Comparison of ENCODE assay signal across 21 cellular contexts in the genomic region with DNA sequence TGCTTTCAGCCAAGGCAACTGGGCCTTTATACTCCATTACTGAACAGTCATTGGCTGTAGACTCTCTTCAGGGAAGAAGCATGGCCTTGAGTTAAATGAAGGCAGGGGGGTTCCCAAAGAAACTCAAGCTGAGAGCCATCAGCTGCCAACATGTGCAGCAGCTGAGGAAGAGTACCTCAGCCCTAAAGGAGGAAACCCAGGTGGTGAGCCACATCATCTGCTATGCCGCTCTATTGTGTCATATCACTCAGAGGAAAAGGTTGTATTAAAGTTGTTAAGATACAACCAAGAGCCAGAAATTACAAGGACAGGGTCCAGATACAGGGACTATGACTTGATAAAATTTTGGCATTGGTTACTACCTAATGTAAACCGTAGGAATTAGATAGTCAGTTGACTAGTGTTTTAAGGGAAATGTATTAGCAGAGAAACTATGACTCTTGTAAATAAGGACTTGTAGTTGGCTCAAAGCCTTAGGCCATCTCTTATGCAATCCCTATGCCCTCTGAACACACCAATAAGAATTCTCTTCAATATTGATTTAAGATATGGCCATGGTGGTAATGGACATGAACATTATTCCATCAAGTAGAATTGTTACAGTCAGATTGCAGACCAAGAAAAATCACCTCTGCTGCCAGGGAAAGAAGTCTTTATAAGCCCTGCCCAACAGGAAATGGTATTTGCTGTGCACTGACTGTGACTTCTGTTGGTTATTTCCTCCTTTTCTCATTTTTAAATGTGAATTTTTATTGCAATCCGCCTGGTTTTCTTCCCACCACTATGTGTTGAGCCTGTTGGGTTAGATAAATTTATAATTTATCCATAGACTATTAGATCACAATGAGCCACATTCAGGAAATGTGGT. TPM values are rescaled to one million over a fixed set of nuclear protein-coding genes. Genes with fewer than 3 reads are reported as not detected.
A peak's percentile ranks its signal among the peaks of the same experiment; 100 is the strongest.
DNase-seq lines count a peak whose midpoint lies in the region; ATAC-seq, FAIRE-seq and TF ChIP-seq lines count a peak whose summit lies in the region.
"Had no signal": no experiment of that assay in that cellular context is flagged by ENCODE, and none has a peak within 500 bp of the region (broad histone marks: within the 10 kb centered on the region; RNA-seq: fewer than 3 reads in every experiment).

No MANE protein-coding gene starts in this region.

- TF ChIP-seq CTCF in A549 (IDR thresholded peaks at IDR 0.05): no peak

- no peaks in the 10 kb centered on the region for H3K9me3 ChIP-seq in A549
- H3K9me3 ChIP-seq: neutrophil, SJCRH30, suprapubic skin had no signal

- no peak overlapping the region for H3K4me3 ChIP-seq in A549
- H3K4me3 ChIP-seq: cardiac muscle cell, hepatocyte, SJCRH30, suprapubic skin had no signal

- no peak for ATAC-seq in A549
- ATAC-seq in activated CD8-positive, alpha-beta T cell treated with anti-CD3 and anti-CD28 coated beads, Interleukin-2, amount 10 ng/mL, durations not matched to agents 7 days and 5 days: peak; percentile 58
- peak; percentile 57 for ATAC-seq in left lobe of liver
- ATAC-seq: sciatic nerve had no signal

- H3K4me1 ChIP-seq in A549: no peaks in the 10 kb centered on the region
- H3K4me1 ChIP-seq: SJCRH30, suprapubic skin had no signal

- no peak overlapping the region for H3K4me2 ChIP-seq in A549
- H3K4me2 ChIP-seq: hepatocyte had no signal

- POLR2A ChIA-PET in A549 (lab: Yijun Ruan, JAX): no interaction called here
- POLR2A ChIA-PET in activated CD8-positive, alpha-beta T cell treated with anti-CD3 and anti-CD28 coated beads, Interleukin-2, amount 10 ng/mL, durations not matched to agents 7 days and 5 days (lab: Charles Lee): interaction anchor here (0.7 kb wide), 1 partner anchor 358 kb away, joined by 3 read pairs; no protein-coding TSS in a partner anchor

- H3K27ac ChIP-seq in A549: no peak overlapping the region
- H3K27ac ChIP-seq: cardiac muscle cell, hepatocyte, neutrophil, SJCRH30, suprapubic skin had no signal

- CTCF ChIA-PET in A549 (lab: Yijun Ruan, JAX): interaction anchor here (0.9 kb wide), 1 partner anchor 83 kb away, joined by 3 read pairs; no protein-coding TSS in a partner anchor
- CTCF ChIA-PET in activated CD8-positive, alpha-beta T cell treated with anti-CD3 and anti-CD28 coated beads, Interleukin-2, amount 10 ng/mL, durations not matched to agents 7 days and 5 days (lab: Charles Lee): no interaction called here

- WGBS in A549 (ENCODE audit: missing lambda C conversion rate): 52% methylated on average over 3 of the region's 3 CpGs

- TF ChIP-seq RAD21 in A549 (conservative IDR thresholded peaks at IDR 0.05 in 1 of 2, IDR thresholded peaks at IDR 0.05 in 1 of 2): no peak

- no peaks in the 10 kb centered on the region for H3K9me3 Mint-ChIP-seq in activated CD8-positive, alpha-beta T cell treated with anti-CD3 and anti-CD28 coated beads, Interleukin-2, amount 10 ng/mL, durations not matched to agents 7 days and 5 days (ENCODE audit: insufficient read depth)

- H3K27ac Mint-ChIP-seq in activated CD8-positive, alpha-beta T cell treated with anti-CD3 and anti-CD28 coated beads, Interleukin-2, amount 10 ng/mL, durations not matched to agents 7 days and 5 days: peak overlapping the region; percentile 79
- H3K27ac Mint-ChIP-seq: activated naive CD8-positive, alpha-beta T cell had no signal

- no peak for TF ChIP-seq EP300 in A549 (IDR thresholded peaks at IDR 0.05)

- FAIRE-seq in A549 (lab: Jason Lieb, UNC): peak; percentile 28
- peak; percentile 65 for FAIRE-seq in GM12892 (lab: Jason Lieb, UNC)
- FAIRE-seq: D721Med, kidney had no signal

- H3K36me3 Mint-ChIP-seq in activated CD8-positive, alpha-beta T cell treated with anti-CD3 and anti-CD28 coated beads, Interleukin-2, amount 10 ng/mL, durations not matched to agents 7 days and 5 days (ENCODE audit: low read depth): no peaks in the 10 kb centered on the region
- H3K36me3 Mint-ChIP-seq: activated naive CD8-positive, alpha-beta T cell had no signal

- peaks cover 17% of the 10 kb centered on the region for H3K4me1 Mint-ChIP-seq in activated CD8-positive, alpha-beta T cell treated with anti-CD3 and anti-CD28 coated beads, Interleukin-2, amount 10 ng/mL, durations not matched to agents 7 days and 5 days (ENCODE audit: low read depth)

- peak overlapping the region; percentile 20 for H3K4me3 Mint-ChIP-seq in activated CD8-positive, alpha-beta T cell treated with anti-CD3 and anti-CD28 coated beads, Interleukin-2, amount 10 ng/mL, durations not matched to agents 7 days and 5 days
- H3K4me3 Mint-ChIP-seq: activated naive CD8-positive, alpha-beta T cell had no signal

- DNase-seq in A549 (ENCODE audit: low read depth in 1 of 2, low spot score in 1 of 2) (no peak), GM12892 (ENCODE audit: insufficient read length) (no peak), left lobe of liver (ENCODE audit: low spot score) (no peak), DMS53 (lab: John Stamatoyannopoulos, UW) (no peak), SHP77 (lab: John Stamatoyannopoulos, UW) (no peak), erythroblast (lab: John Stamatoyannopoulos, UW) (no peak), ACHN (no peak)
- DNase-seq in activated CD8-positive, alpha-beta T cell treated with anti-CD3 and anti-CD28 coated beads, Interleukin-2, amount 10 ng/mL, durations not matched to agents 7 days and 5 days: no peak
- DNase-seq: GDM1; KG1; kidney; NCI-H1105 treated with DMSO at 0.1 percent for 48 hours; stimulated activated CD4-positive, alpha-beta T cell treated with anti-CD3 and anti-CD28 coated beads, Interleukin-1b, Interleukin-23, amount 100 ng/mL, for 48 hours had no signal

- TF ChIP-seq POLR2A in A549 (IDR thresholded peaks at IDR 0.05; ENCODE audit: low read length) (no peak), GM12892 (IDR thresholded peaks at IDR 0.05; ENCODE audit: low read depth, low read length) (no peak), erythroblast (IDR thresholded peaks at IDR 0.05; ENCODE audit: low read length) (no peak)

- H3K27me3 Mint-ChIP-seq in activated CD8-positive, alpha-beta T cell treated with anti-CD3 and anti-CD28 coated beads, Interleukin-2, amount 10 ng/mL, durations not matched to agents 7 days and 5 days (ENCODE audit: low read depth): peaks cover 9% of the 10 kb centered on the region
- H3K27me3 Mint-ChIP-seq: activated naive CD8-positive, alpha-beta T cell had no signal

- in situ Hi-C loops in ACHN (cut with HindIII; ENCODE audit: low pct_ligation_motif_present, low pct_unique_long_range_greater_than_20kb, low sequenced_read_pairs): no loop called here

TF ChIP-seq in A549, 52 proteins besides CTCF, POLR2A, EP300 and RAD21:
- no peak for TF ChIP-seq HEYL (CRISPR knock-in tag; IDR thresholded peaks at IDR 0.05)
- TF ChIP-seq, protein P1, sequence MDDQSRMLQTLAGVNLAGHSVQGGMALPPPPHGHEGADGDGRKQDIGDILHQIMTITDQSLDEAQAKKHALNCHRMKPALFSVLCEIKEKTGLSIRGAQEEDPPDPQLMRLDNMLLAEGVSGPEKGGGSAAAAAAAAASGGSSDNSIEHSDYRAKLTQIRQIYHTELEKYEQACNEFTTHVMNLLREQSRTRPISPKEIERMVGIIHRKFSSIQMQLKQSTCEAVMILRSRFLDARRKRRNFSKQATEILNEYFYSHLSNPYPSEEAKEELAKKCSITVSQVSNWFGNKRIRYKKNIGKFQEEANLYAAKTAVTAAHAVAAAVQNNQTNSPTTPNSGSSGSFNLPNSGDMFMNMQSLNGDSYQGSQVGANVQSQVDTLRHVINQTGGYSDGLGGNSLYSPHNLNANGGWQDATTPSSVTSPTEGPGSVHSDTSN (IDR thresholded peaks at IDR 0.05): no peak
- TF ChIP-seq HES2 (IDR thresholded peaks at IDR 0.05): no peak
- no peak for TF ChIP-seq FOSL2 (IDR thresholded peaks at IDR 0.05)
- no peak for TF ChIP-seq FOSL2 (CRISPR knock-in tag; IDR thresholded peaks at IDR 0.05)
- no peak for TF ChIP-seq RCOR1 (IDR thresholded peaks at IDR 0.05; ENCODE audit: low read depth, low read length)
- no peak for TF ChIP-seq ESRRA (IDR thresholded peaks at IDR 0.05; ENCODE audit: borderline replicate concordance, low read length)
- TF ChIP-seq, protein P2, sequence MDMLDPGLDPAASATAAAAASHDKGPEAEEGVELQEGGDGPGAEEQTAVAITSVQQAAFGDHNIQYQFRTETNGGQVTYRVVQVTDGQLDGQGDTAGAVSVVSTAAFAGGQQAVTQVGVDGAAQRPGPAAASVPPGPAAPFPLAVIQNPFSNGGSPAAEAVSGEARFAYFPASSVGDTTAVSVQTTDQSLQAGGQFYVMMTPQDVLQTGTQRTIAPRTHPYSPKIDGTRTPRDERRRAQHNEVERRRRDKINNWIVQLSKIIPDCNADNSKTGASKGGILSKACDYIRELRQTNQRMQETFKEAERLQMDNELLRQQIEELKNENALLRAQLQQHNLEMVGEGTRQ (IDR thresholded peaks at IDR 0.05): no peak

RNA-seq across cellular contexts. Expression of gene LRPPRC, which starts 9.2 kb away (rescaled TPM):
- polyA plus RNA-seq in A549 (2011; rRNA removed) (185 and 269 TPM in 2 replicates), A549 (2017; fragmentation: RNase III; extraction: RNeasy Plus Mini Kit Qiagen cat#74134 plus additional on column Dnase treatment) (80.8 to 95.9 TPM (median 84.6 TPM) in 3 replicates)
- 35.9 and 37.1 TPM in 2 replicates for polyA plus RNA-seq in A549 (2012; cell fraction: cytosol; rRNA removed)
- polyA plus RNA-seq in A549 (2012; cell fraction: nucleus; rRNA removed): 39.9 and 67.9 TPM in 2 replicates
- polyA minus RNA-seq in A549 (2011; rRNA and poly(A)+ RNA removed): 138 and 144 TPM in 2 replicates
- 91.6 TPM for polyA plus RNA-seq in GM12892 (2012; ENCODE audit: missing spikeins)
- total RNA-seq in activated CD8-positive, alpha-beta T cell treated with anti-CD3 and anti-CD28 coated beads, Interleukin-2, amount 10 ng/mL, durations not matched to agents 7 days and 5 days: 10 to 100 TPM; 91.2 to 94.7 TPM
- total RNA-seq in left lobe of liver: 38.4 TPM

Comparison
In these comparisons a context has a peak if more than half of its experiments do, and no peak if none do; other contexts are left out.
1. ATAC-seq: peak in activated CD8-positive, alpha-beta T cell treated with anti-CD3 and anti-CD28 coated beads, Interleukin-2, amount 10 ng/mL, durations not matched to agents 7 days and 5 days (single experiment) and left lobe of liver (single experiment); none in A549 (0 of 2).